ENCODE assay signal across 1 cellular context in the genomic region with DNA sequence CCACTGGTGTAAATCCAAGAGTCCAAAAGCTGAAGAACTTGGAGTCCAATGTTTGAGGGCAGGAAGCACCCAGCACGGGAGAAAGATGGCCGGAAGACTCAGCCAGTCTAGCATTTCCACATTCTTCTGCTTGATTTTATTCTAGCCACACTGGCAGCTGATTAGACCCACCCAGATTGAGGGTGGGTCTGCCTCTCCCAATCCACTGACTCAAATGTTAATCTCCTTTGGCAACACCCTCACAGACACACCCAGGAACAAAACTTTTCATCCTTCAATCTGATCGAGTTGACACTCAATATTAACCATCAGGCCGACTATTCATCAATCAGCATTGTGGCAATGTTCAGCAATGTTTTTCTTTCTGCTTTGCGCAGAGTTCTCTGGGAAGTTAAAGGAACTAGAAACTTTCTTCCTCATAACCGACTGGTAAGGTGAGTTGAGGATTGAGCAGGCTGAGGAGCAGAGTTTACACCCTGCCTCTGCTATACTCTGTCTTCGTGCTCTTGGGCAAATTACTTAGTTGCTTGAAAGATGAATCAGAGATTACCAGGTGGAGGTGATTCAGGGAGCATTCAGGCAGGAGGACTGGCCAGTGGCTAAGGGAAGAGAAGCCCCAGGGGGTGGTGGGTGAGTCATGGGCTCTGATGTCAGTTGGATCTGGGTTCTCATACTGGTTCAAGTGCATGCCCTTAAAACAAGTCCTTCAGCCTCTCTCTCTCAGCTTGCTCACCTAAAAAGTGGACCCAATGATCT.
TF ChIP-seq lines count a peak whose summit lies in the region.

No MANE protein-coding gene starts in this region.

TF ChIP-seq in HepG2, 621 proteins besides CTCF, POLR2A, EP300 and RAD21:
- TF ChIP-seq, protein P1, sequence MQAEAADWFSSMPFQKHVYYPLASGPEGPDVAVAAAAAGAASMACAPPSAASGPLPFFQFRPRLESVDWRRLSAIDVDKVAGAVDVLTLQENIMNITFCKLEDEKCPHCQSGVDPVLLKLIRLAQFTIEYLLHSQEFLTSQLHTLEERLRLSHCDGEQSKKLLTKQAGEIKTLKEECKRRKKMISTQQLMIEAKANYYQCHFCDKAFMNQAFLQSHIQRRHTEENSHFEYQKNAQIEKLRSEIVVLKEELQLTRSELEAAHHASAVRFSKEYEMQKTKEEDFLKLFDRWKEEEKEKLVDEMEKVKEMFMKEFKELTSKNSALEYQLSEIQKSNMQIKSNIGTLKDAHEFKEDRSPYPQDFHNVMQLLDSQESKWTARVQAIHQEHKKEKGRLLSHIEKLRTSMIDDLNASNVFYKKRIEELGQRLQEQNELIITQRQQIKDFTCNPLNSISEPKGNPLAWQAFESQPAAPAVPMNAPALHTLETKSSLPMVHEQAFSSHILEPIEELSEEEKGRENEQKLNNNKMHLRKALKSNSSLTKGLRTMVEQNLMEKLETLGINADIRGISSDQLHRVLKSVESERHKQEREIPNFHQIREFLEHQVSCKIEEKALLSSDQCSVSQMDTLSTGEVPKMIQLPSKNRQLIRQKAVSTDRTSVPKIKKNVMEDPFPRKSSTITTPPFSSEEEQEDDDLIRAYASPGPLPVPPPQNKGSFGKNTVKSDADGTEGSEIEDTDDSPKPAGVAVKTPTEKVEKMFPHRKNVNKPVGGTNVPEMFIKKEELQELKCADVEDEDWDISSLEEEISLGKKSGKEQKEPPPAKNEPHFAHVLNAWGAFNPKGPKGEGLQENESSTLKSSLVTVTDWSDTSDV (CRISPR knock-in tag; IDR thresholded peaks at IDR 0.05), result no peak
- TF ChIP-seq, protein P2, sequence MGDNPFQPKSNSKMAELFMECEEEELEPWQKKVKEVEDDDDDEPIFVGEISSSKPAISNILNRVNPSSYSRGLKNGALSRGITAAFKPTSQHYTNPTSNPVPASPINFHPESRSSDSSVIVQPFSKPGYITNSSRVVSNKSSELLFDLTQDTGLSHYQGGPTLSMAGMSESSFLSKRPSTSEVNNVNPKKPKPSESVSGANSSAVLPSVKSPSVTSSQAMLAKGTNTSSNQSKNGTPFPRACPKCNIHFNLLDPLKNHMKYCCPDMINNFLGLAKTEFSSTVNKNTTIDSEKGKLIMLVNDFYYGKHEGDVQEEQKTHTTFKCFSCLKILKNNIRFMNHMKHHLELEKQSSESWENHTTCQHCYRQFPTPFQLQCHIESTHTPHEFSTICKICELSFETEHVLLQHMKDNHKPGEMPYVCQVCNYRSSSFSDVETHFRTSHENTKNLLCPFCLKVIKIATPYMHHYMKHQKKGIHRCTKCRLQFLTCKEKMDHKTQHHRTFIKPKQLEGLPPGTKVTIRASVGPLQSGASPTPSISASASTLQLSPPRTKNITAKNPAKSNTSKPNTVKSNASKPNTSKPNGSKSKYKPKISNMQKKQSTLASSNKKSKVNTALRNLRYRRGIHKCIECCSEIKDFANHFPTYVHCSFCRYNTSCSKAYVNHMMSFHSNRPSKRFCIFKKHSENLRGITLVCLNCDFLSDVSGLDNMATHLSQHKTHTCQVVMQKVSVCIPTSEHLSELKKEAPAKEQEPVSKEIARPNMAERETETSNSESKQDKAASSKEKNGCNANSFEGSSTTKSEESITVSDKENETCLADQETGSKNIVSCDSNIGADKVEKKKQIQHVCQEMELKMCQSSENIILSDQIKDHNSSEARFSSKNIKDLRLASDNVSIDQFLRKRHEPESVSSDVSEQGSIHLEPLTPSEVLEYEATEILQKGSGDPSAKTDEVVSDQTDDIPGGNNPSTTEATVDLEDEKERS (CRISPR knock-in tag; IDR thresholded peaks at IDR 0.05), result no peak
- TF ChIP-seq TCF12 (IDR thresholded peaks at IDR 0.05) (no peak), TCF12 (CRISPR knock-in tag; IDR thresholded peaks at IDR 0.05) (no peak), FOSL2 (CRISPR knock-in tag; IDR thresholded peaks at IDR 0.05) (peak; percentile 69)
